8 cellular contexts compared by ENCODE assay signal in genomic region chr16:8797364-8798173, GRCh38. TPM values are rescaled to one million over a fixed set of nuclear protein-coding genes. Genes with fewer than 3 reads are reported as not detected.
A peak's percentile ranks its signal among the peaks of the same experiment; 100 is the strongest.
DNase-seq lines count a peak whose midpoint lies in the region; ATAC-seq, FAIRE-seq and TF ChIP-seq lines count a peak whose summit lies in the region.

Gene PMM2 (plus strand): TSS chr16:8797839. CDS start chr16:8797883, 44 bp downstream.
Gene TMEM186 (minus strand): TSS chr16:8797639. CDS start chr16:8797614, 25 bp downstream.

- H3K9ac ChIP-seq in HepG2 (ENCODE audit: insufficient read depth, low read depth, low read length) = peak within 1 kb of the TSS; percentile 93

- no peak; the same call in none of the 2 replicates for TF ChIP-seq CTCF in HepG2 (CRISPR knock-in tag; IDR thresholded peaks at IDR 0.05)

- peak within 1 kb of the TSS; percentile 83 for H3K27ac ChIP-seq in CD4-positive, CD25-positive, alpha-beta regulatory T cell (ENCODE audit: insufficient read depth, low read length, poor library complexity, severe bottlenecking)
- H3K27ac ChIP-seq in HepG2 (ENCODE audit: extremely low read length, insufficient read depth, low read length) = peak within 1 kb of the TSS; percentile 70

- H3K4me3 ChIP-seq in CD4-positive, CD25-positive, alpha-beta regulatory T cell (ENCODE audit: low read depth, low read length) = peak within 1 kb of the TSS; percentile 94
- peak within 1 kb of the TSS; percentile 85 to 87 (median 86) for H3K4me3 ChIP-seq in HepG2 (replicated peaks in 1 of 3; ENCODE audit: insufficient read depth in 1 of 3, low read depth in 2 of 3, low read length in 3 of 3)

- peaks cover 16% of the 10 kb centered on the region for H4K20me1 ChIP-seq in HepG2 (ENCODE audit: insufficient read depth, low read length)

- H3K27me3 Mint-ChIP-seq in CD4-positive, CD25-positive, alpha-beta regulatory T cell = no peaks in the 10 kb centered on the region

- H3K4me3 Mint-ChIP-seq in CD4-positive, CD25-positive, alpha-beta regulatory T cell = peak within 1 kb of the TSS; percentile 92 to 98 (median 96)

- TF ChIP-seq POLR2A in HepG2 (IDR thresholded peaks at IDR 0.05; ENCODE audit: insufficient read depth in 1 of 2, low read depth in 2 of 2, low read length in 2 of 2) = peak; percentile 93 to 97

- intact Hi-C loops in HepG2 (cut with micrococcal nuclease; ENCODE audit: unreplicated experiment) = loop anchor here (1.0 to 2.0 kb wide), 4 partner anchors 57 to 123 kb away; partner anchors contain the start of gene ABAT

- DNase-seq in CD4-positive, CD25-positive, alpha-beta regulatory T cell = peak; percentile 94 to 98 (median 96)
- DNase-seq in NCI-H774 (lab: John Stamatoyannopoulos, UW) (peak; percentile 95), dermis microvascular lymphatic vessel endothelial cell (ENCODE audit: low read depth in 2 of 2) (peak; percentile 88 to 98), HepG2 (ENCODE audit: low spot score) (peak; percentile 99)
- DNase-seq in activated CD4-positive, alpha-beta T cell treated with anti-CD3 and anti-CD28 coated beads, Interleukin-2, amount 50 U/mL, for 4 hours = peak; percentile 93 to 94
- peak; percentile 88 to 90 for DNase-seq in stimulated activated CD4-positive, alpha-beta T cell treated with anti-CD3 and anti-CD28 coated beads, Interleukin-2, amount 100 ng/mL, for 48 hours

- H3K27me3 ChIP-seq in CD4-positive, CD25-positive, alpha-beta regulatory T cell (ENCODE audit: control insufficient read depth, insufficient read depth, low read length) = no peaks in the 10 kb centered on the region
- H3K27me3 ChIP-seq in HepG2 (ENCODE audit: control insufficient read depth in 1 of 2, insufficient read depth in 2 of 2, low read length in 2 of 2) = no peaks in the 10 kb centered on the region; a peak in 1 of 5 replicates

- FAIRE-seq in HepG2 (lab: Jason Lieb, UNC) = peak; percentile 82

- TF ChIP-seq EP300 in HepG2 (IDR thresholded peaks at IDR 0.05; ENCODE audit: low read depth in 2 of 2, low read length in 2 of 2) (peak; percentile 59 to 63; a peak in 2 of 4 replicates), HepG2 (CRISPR knock-in tag; IDR thresholded peaks at IDR 0.05; ENCODE audit: borderline replicate concordance) (peak; percentile 72; the same call in 1 of the 2 replicates)

- POLR2A ChIA-PET in HepG2 (lab: Yijun Ruan, JAX) = interaction anchor here (0.7 to 2.5 kb wide), 15 partner anchors 9 to 166 kb away, joined by 3 to 19 read pairs (median 3); partner anchors contain the start of genes CARHSP1 and USP7

- in situ Hi-C loops in HepG2 (cut with HindIII; ENCODE audit: extremely low pct_ligation_motif_present, low pct_unique_long_range_greater_than_20kb) = loop anchor here (5.0 kb wide), 2 partner anchors 140 to 230 kb away; no protein-coding TSS in a partner anchor

- H3K4me2 ChIP-seq in HepG2 (ENCODE audit: low read depth, low read length) = peak within 1 kb of the TSS; percentile 95

- H3K4me1 Mint-ChIP-seq in CD4-positive, CD25-positive, alpha-beta regulatory T cell = peaks cover 10 to 67% (median 36%) of the 10 kb centered on the region in 4 donors

- peak; percentile 97 to 98 for ATAC-seq in CD4-positive, CD25-positive, alpha-beta regulatory T cell (ENCODE audit: low read depth in 2 of 2)
- ATAC-seq in GM19438 (IDR thresholded peaks at IDR 0.05; ENCODE audit: low read depth, unreplicated experiment) = peak; percentile 88
- ATAC-seq in HG03571 (IDR thresholded peaks at IDR 0.05; ENCODE audit: unreplicated experiment) = peak; percentile 90
- ATAC-seq in HepG2 = peak; percentile 98

- TF ChIP-seq RAD21 in HepG2 (CRISPR knock-in tag; IDR thresholded peaks at IDR 0.05) = peak; percentile 80

- H3K36me3 ChIP-seq in CD4-positive, CD25-positive, alpha-beta regulatory T cell (ENCODE audit: control insufficient read depth, insufficient read depth, low read length) = peaks cover 17% of the 10 kb centered on the region
- peaks cover 6 to 29% of the 10 kb centered on the region in 2 experiments for H3K36me3 ChIP-seq in HepG2 (replicated peaks in 1 of 2; ENCODE audit: control insufficient read depth in 1 of 2, insufficient read depth in 2 of 2, low read length in 2 of 2)

- H3K27ac Mint-ChIP-seq in CD4-positive, CD25-positive, alpha-beta regulatory T cell = peak within 1 kb of the TSS; percentile 88 to 94 (median 94)

- CTCF ChIA-PET in HepG2 (lab: Yijun Ruan, JAX; ENCODE audit: low intra/inter-chr PET ratio, low total read pairs) = interaction anchor here (1.1 to 1.5 kb wide), 2 partner anchors 137 to 230 kb away, joined by 4 to 5 read pairs; no protein-coding TSS in a partner anchor

- no peaks in the 10 kb centered on the region for H3K9me3 Mint-ChIP-seq in CD4-positive, CD25-positive, alpha-beta regulatory T cell

- peaks cover 36% of the 10 kb centered on the region for H3K4me1 ChIP-seq in CD4-positive, CD25-positive, alpha-beta regulatory T cell (ENCODE audit: control insufficient read depth, insufficient read depth, low read length, poor library complexity, severe bottlenecking)
- H3K4me1 ChIP-seq in HepG2 (ENCODE audit: insufficient read depth, low read length) = peaks cover 45% of the 10 kb centered on the region

- peak within 1 kb of the TSS; percentile 66 for H2AFZ ChIP-seq in HepG2 (ENCODE audit: low read length)

- H3K79me2 ChIP-seq in HepG2 (ENCODE audit: insufficient read depth, low read length) = peaks cover 64% of the 10 kb centered on the region

- no TSS peak for BruUV-seq in HepG2 (replicated peaks; lab: Mats Ljungman, UMichigan)

- under 1% methylated on average over 48 of the region's 61 CpGs for WGBS in HepG2 (ENCODE audit: low lambda C conversion rate)

- no peaks in the 10 kb centered on the region for H3K9me3 ChIP-seq in CD4-positive, CD25-positive, alpha-beta regulatory T cell (ENCODE audit: control insufficient read depth in 2 of 2, low read length in 2 of 2)
- no peaks in the 10 kb centered on the region for H3K9me3 ChIP-seq in HepG2 (ENCODE audit: low read length)

- peaks cover 8% of the 10 kb centered on the region for H3K36me3 Mint-ChIP-seq in CD4-positive, CD25-positive, alpha-beta regulatory T cell

TF ChIP-seq in HepG2, 621 proteins besides CTCF, POLR2A, EP300 and RAD21 (continues in another document):
- TF ChIP-seq HNRNPL (IDR thresholded peaks at IDR 0.05; ENCODE audit: low read depth, low read length) = peak; percentile 82; the same call in 1 of the 2 replicates

RNA-seq across cellular contexts. Expression of gene PMM2, which starts in this region (rescaled TPM):
- 33.9 TPM for total RNA-seq in CD4-positive, CD25-positive, alpha-beta regulatory T cell
- polyA plus RNA-seq in CD4-positive, CD25-positive, alpha-beta regulatory T cell = 10 to 100 TPM; 20.1 to 23.2 (median 20.3) TPM
- total RNA-seq in dermis microvascular lymphatic vessel endothelial cell = 13.5 and 17.8 TPM in 2 replicates
- 93.7 and 100 TPM in 2 replicates for total RNA-seq in HepG2 (2016; rRNA removed; fragmentation: Illumina TruSeq; extraction: Trizol)
- 13.5 and 14.5 TPM in 2 replicates for total RNA-seq in HepG2 (2016; cell fraction: cytosol; rRNA removed; fragmentation: Illumina TruSeq; extraction: Trizol; ENCODE audit: low read depth)
- 86.4 and 94.6 TPM in 2 replicates for total RNA-seq in HepG2 (2016; cell fraction: insoluble cytoplasmic fraction; rRNA removed; fragmentation: Illumina TruSeq; extraction: Trizol)
- total RNA-seq in HepG2 (2016; cell fraction: membrane; rRNA removed; fragmentation: Illumina TruSeq; extraction: Trizol) = 34.1 and 38.1 TPM in 2 replicates
- total RNA-seq in HepG2 (2016; cell fraction: nucleus; rRNA removed; fragmentation: Illumina TruSeq; extraction: Trizol) = 95.2 and 107 TPM in 2 replicates
- 50.5 and 52.2 TPM in 2 replicates for polyA plus RNA-seq in HepG2 (2011; rRNA removed)
- polyA plus RNA-seq in HepG2 (2011; cell fraction: cytosol; rRNA removed) = 38.6 and 40.1 TPM in 2 replicates
- 58.3 and 59.2 TPM in 2 replicates for polyA plus RNA-seq in HepG2 (2011; cell fraction: nucleus; rRNA removed)
- polyA plus RNA-seq in HepG2 (2012) = 46.5 and 55.2 TPM in 2 replicates
- polyA plus RNA-seq in HepG2 (2016; cell fraction: cytosol; fragmentation: Illumina TruSeq; extraction: Trizol; ENCODE audit: low read depth) = 9.4 and 10.2 TPM in 2 replicates
- 85.4 and 97.6 TPM in 2 replicates for polyA plus RNA-seq in HepG2 (2016; cell fraction: insoluble cytoplasmic fraction; fragmentation: Illumina TruSeq; extraction: Trizol; ENCODE audit: low read depth)
- 26.6 and 29.3 TPM in 2 replicates for polyA plus RNA-seq in HepG2 (2016; cell fraction: membrane; fragmentation: Illumina TruSeq; extraction: Trizol; ENCODE audit: low read depth)
- 91.3 and 91.5 TPM in 2 replicates for polyA plus RNA-seq in HepG2 (2016; cell fraction: nucleus; fragmentation: Illumina TruSeq; extraction: Trizol; ENCODE audit: insufficient read depth, low read depth)
- polyA minus RNA-seq in HepG2 (2011; rRNA and poly(A)+ RNA removed; ENCODE audit: low replicate concordance) = 21.7 and 40.5 TPM in 2 replicates
- 18.1 and 22.2 TPM in 2 replicates for polyA minus RNA-seq in HepG2 (2011; cell fraction: cytosol; rRNA and poly(A)+ RNA removed)
- polyA minus RNA-seq in HepG2 (2011; cell fraction: nucleus; rRNA and poly(A)+ RNA removed) = 126 and 133 TPM in 2 replicates

RNA-seq across cellular contexts. Expression of gene TMEM186, which starts in this region (rescaled TPM):
- total RNA-seq in CD4-positive, CD25-positive, alpha-beta regulatory T cell = 3.6 TPM
- polyA plus RNA-seq in CD4-positive, CD25-positive, alpha-beta regulatory T cell = 10 to 100 TPM; 16.3 to 26.6 (median 20.6) TPM
- total RNA-seq in dermis microvascular lymphatic vessel endothelial cell (4.4 and 4.8 TPM in 2 replicates), HepG2 (2016; rRNA removed; fragmentation: Illumina TruSeq; extraction: Trizol) (19.2 and 19.3 TPM in 2 replicates)
- total RNA-seq in HepG2 (2016; cell fraction: cytosol; rRNA removed; fragmentation: Illumina TruSeq; extraction: Trizol; ENCODE audit: low read depth) = 4.9 and 5.3 TPM in 2 replicates
- total RNA-seq in HepG2 (2016; cell fraction: insoluble cytoplasmic fraction; rRNA removed; fragmentation: Illumina TruSeq; extraction: Trizol) = 18.1 and 21.2 TPM in 2 replicates
- total RNA-seq in HepG2 (2016; cell fraction: membrane; rRNA removed; fragmentation: Illumina TruSeq; extraction: Trizol) = 9.4 TPM in 2 replicates
- 10.8 and 14.1 TPM in 2 replicates for total RNA-seq in HepG2 (2016; cell fraction: nucleus; rRNA removed; fragmentation: Illumina TruSeq; extraction: Trizol)
- polyA plus RNA-seq in HepG2 (2011; rRNA removed) = 16.2 and 16.6 TPM in 2 replicates
- 17.9 and 19.7 TPM in 2 replicates for polyA plus RNA-seq in HepG2 (2011; cell fraction: cytosol; rRNA removed)
- 7.4 and 11.7 TPM in 2 replicates for polyA plus RNA-seq in HepG2 (2011; cell fraction: nucleus; rRNA removed)
- polyA plus RNA-seq in HepG2 (2012) = 19.9 and 20.0 TPM in 2 replicates
- polyA plus RNA-seq in HepG2 (2016; cell fraction: cytosol; fragmentation: Illumina TruSeq; extraction: Trizol; ENCODE audit: low read depth) = 4.0 and 4.6 TPM in 2 replicates
- polyA plus RNA-seq in HepG2 (2016; cell fraction: insoluble cytoplasmic fraction; fragmentation: Illumina TruSeq; extraction: Trizol; ENCODE audit: low read depth) = 23.9 and 26.4 TPM in 2 replicates
- polyA plus RNA-seq in HepG2 (2016; cell fraction: membrane; fragmentation: Illumina TruSeq; extraction: Trizol; ENCODE audit: low read depth) = 8.6 and 8.7 TPM in 2 replicates
- 25.3 and 26.3 TPM in 2 replicates for polyA plus RNA-seq in HepG2 (2016; cell fraction: nucleus; fragmentation: Illumina TruSeq; extraction: Trizol; ENCODE audit: insufficient read depth, low read depth)
- polyA minus RNA-seq in HepG2 (2011; rRNA and poly(A)+ RNA removed; ENCODE audit: low replicate concordance) = 14.0 and 14.7 TPM in 2 replicates
- 4.7 and 5.1 TPM in 2 replicates for polyA minus RNA-seq in HepG2 (2011; cell fraction: cytosol; rRNA and poly(A)+ RNA removed)
- polyA minus RNA-seq in HepG2 (2011; cell fraction: nucleus; rRNA and poly(A)+ RNA removed) = 5.2 and 6.5 TPM in 2 replicates

Comparison
In these comparisons a context has a peak if more than half of its experiments do, and no peak if none do; other contexts are left out.
1. Peak in every context shown above with its lines: DNase-seq, ATAC-seq, H3K4me3 ChIP-seq and H3K27ac ChIP-seq.